Comparison of ENCODE assay signal across 6 cellular contexts in the genomic region with DNA sequence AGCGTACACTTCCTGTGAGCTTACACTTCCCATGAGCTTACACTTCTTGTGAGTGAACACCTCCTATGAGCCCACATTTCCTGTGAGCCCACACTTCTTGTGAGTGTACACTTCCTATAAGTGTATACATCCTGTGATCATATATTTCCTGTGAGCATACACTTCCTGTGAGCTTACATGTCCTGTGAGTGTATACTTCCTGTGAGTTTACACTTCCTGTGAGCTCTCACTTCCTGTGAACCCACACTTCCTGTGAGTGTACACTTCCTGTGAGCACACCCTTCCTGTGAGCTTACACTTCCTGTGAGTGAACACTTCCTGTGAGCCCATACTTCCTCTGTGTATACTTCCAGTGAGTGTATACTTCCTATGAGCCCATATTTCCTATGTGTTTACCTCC.
DNase-seq lines count a peak whose midpoint lies in the region; ATAC-seq and TF ChIP-seq lines count a peak whose summit lies in the region.
"Not testable (repeated sequence)": the region's sequence is repeated elsewhere in the genome, so short reads cannot be mapped to it uniquely, and the experiment has no call there.

No MANE protein-coding gene starts in this region.

- H3K27me3 ChIP-seq in DND-41 (ENCODE audit: insufficient read depth, low read length, poor library complexity), result not testable (repeated sequence)

- POLR2A ChIA-PET in OCI-LY7 (lab: Charles Lee); activated CD4-positive, alpha-beta T cell treated with anti-CD3 and anti-CD28 coated beads for 36 hours (lab: Charles Lee): not testable (repeated sequence)

- not testable (repeated sequence) for H3K9me2 ChIP-seq in OCI-LY7 (ENCODE audit: insufficient read depth, low read length)

- not testable (repeated sequence) for H3K9ac ChIP-seq in DND-41 (ENCODE audit: low read depth, low read length)

- not testable (repeated sequence) for BruUV-seq in OCI-LY7 (replicated peaks; lab: Mats Ljungman, UMichigan)

- H2AFZ ChIP-seq in DND-41 (ENCODE audit: low read depth, low read length), result not testable (repeated sequence)
- peak overlapping the region; percentile 58; the same call in 1 of the 2 replicates for H2AFZ ChIP-seq in OCI-LY7 (ENCODE audit: low read length)

- H3K9me3 ChIP-seq in DND-41 (ENCODE audit: insufficient read depth, low read length, severe bottlenecking); OCI-LY7 (ENCODE audit: low read length): not testable (repeated sequence)

- H3K27ac ChIP-seq in DND-41 (ENCODE audit: low read length); OCI-LY7 (ENCODE audit: low read depth, low read length, poor library complexity, severe bottlenecking): not testable (repeated sequence)

- intact Hi-C loops in OCI-LY7 (cut with micrococcal nuclease; ENCODE audit: unreplicated experiment); activated CD4-positive, alpha-beta T cell treated with anti-CD3 and anti-CD28 coated beads for 36 hours (cut with DNase I, micrococcal nuclease): not testable (repeated sequence)

- not testable (repeated sequence) for H4K20me1 ChIP-seq in DND-41 (ENCODE audit: insufficient read depth, low read length); OCI-LY7 (ENCODE audit: insufficient read depth, low read length)

- not testable (repeated sequence) for H3K4me2 ChIP-seq in DND-41 (ENCODE audit: insufficient read depth, low read length); OCI-LY7 (ENCODE audit: low read length)

- not testable (repeated sequence) for H3K36me3 Mint-ChIP-seq in activated CD4-positive, alpha-beta T cell treated with anti-CD3 and anti-CD28 coated beads for 36 hours (ENCODE audit: low read depth); activated CD8-positive, alpha-beta memory T cell treated with anti-CD3 and anti-CD28 coated beads, Interleukin-2, amount 10 ng/mL, durations not matched to agents 7 days and 5 days; stimulated activated naive B cell treated with anti-CD40 and anti-IgM and Interleukin-4, amounts not matched to agents 10 μg/mL and 1 μg/mL and 100 μg/mL, for 72 hours
- H3K36me3 Mint-ChIP-seq in activated naive CD4-positive, alpha-beta T cell treated with anti-CD3 and anti-CD28 coated beads, Interleukin-2, amount 50 U/mL, for 72 hours, result peaks cover 0 to 18% of the 10 kb centered on the region in 2 donors

- not testable (repeated sequence) for H3K27ac Mint-ChIP-seq in activated CD4-positive, alpha-beta T cell treated with anti-CD3 and anti-CD28 coated beads for 36 hours; activated naive CD4-positive, alpha-beta T cell treated with anti-CD3 and anti-CD28 coated beads, Interleukin-2, amount 50 U/mL, for 72 hours
- peak overlapping the region; percentile 54 for H3K27ac Mint-ChIP-seq in activated CD8-positive, alpha-beta memory T cell treated with anti-CD3 and anti-CD28 coated beads, Interleukin-2, amount 10 ng/mL, durations not matched to agents 7 days and 5 days
- peak overlapping the region; percentile 70 for H3K27ac Mint-ChIP-seq in stimulated activated naive B cell treated with anti-CD40 and anti-IgM and Interleukin-4, amounts not matched to agents 10 μg/mL and 1 μg/mL and 100 μg/mL, for 72 hours

- not testable (repeated sequence) for H3K36me3 ChIP-seq in DND-41 (ENCODE audit: insufficient read depth, low read length); OCI-LY7 (ENCODE audit: insufficient read depth, low read length)

- ATAC-seq in DND-41 (ENCODE audit: insufficient read depth, low read depth), result peak; percentile 74
- peak; percentile 60 for ATAC-seq in activated CD4-positive, alpha-beta T cell treated with anti-CD3 and anti-CD28 coated beads for 36 hours
- ATAC-seq in activated CD8-positive, alpha-beta memory T cell treated with anti-CD3 and anti-CD28 coated beads, Interleukin-2, amount 10 ng/mL, durations not matched to agents 7 days and 5 days; stimulated activated naive B cell treated with anti-CD40 and anti-IgM and Interleukin-4, amounts not matched to agents 10 μg/mL and 1 μg/mL and 100 μg/mL, for 72 hours (replicated peaks): not testable (repeated sequence)
- peak; percentile 38 to 68 for ATAC-seq in activated naive CD4-positive, alpha-beta T cell treated with anti-CD3 and anti-CD28 coated beads, Interleukin-2, amount 50 U/mL, for 72 hours

- not testable (repeated sequence) for H3K27me3 Mint-ChIP-seq in activated CD4-positive, alpha-beta T cell treated with anti-CD3 and anti-CD28 coated beads for 36 hours; activated CD8-positive, alpha-beta memory T cell treated with anti-CD3 and anti-CD28 coated beads, Interleukin-2, amount 10 ng/mL, durations not matched to agents 7 days and 5 days; stimulated activated naive B cell treated with anti-CD40 and anti-IgM and Interleukin-4, amounts not matched to agents 10 μg/mL and 1 μg/mL and 100 μg/mL, for 72 hours

- H3K4me3 ChIP-seq in DND-41 (ENCODE audit: low read depth in 1 of 2, low read length in 2 of 2); OCI-LY7 (ENCODE audit: low read depth, low read length, poor library complexity, severe bottlenecking): not testable (repeated sequence)

- not testable (repeated sequence) for H3K4me1 ChIP-seq in DND-41 (ENCODE audit: insufficient read depth, low read length); OCI-LY7 (ENCODE audit: insufficient read depth, low read length, poor library complexity, severe bottlenecking)

- H3K4me1 Mint-ChIP-seq in activated CD4-positive, alpha-beta T cell treated with anti-CD3 and anti-CD28 coated beads for 36 hours; activated CD8-positive, alpha-beta memory T cell treated with anti-CD3 and anti-CD28 coated beads, Interleukin-2, amount 10 ng/mL, durations not matched to agents 7 days and 5 days; stimulated activated naive B cell treated with anti-CD40 and anti-IgM and Interleukin-4, amounts not matched to agents 10 μg/mL and 1 μg/mL and 100 μg/mL, for 72 hours: not testable (repeated sequence)

- CTCF ChIA-PET in OCI-LY7 (lab: Charles Lee; ENCODE audit: unreplicated experiment); activated CD4-positive, alpha-beta T cell treated with anti-CD3 and anti-CD28 coated beads for 36 hours (lab: Charles Lee); activated CD8-positive, alpha-beta memory T cell treated with anti-CD3 and anti-CD28 coated beads, Interleukin-2, amount 10 ng/mL, durations not matched to agents 7 days and 5 days (lab: Charles Lee): not testable (repeated sequence)

- TF ChIP-seq CTCF in DND-41 (IDR thresholded peaks at IDR 0.05; ENCODE audit: borderline replicate concordance, extremely low read depth, low read length, poor library complexity, severe bottlenecking); OCI-LY7 (conservative IDR thresholded peaks at IDR 0.05; ENCODE audit: low read length): not testable (repeated sequence)

- not testable (repeated sequence) for H3K4me3 Mint-ChIP-seq in activated CD4-positive, alpha-beta T cell treated with anti-CD3 and anti-CD28 coated beads for 36 hours; activated CD8-positive, alpha-beta memory T cell treated with anti-CD3 and anti-CD28 coated beads, Interleukin-2, amount 10 ng/mL, durations not matched to agents 7 days and 5 days; stimulated activated naive B cell treated with anti-CD40 and anti-IgM and Interleukin-4, amounts not matched to agents 10 μg/mL and 1 μg/mL and 100 μg/mL, for 72 hours

- peak; percentile 28 for DNase-seq in DND-41
- DNase-seq in OCI-LY7 (ENCODE audit: low spot score), result peak; percentile 9
- not testable (repeated sequence) for DNase-seq in activated CD4-positive, alpha-beta T cell treated with anti-CD3 and anti-CD28 coated beads for 36 hours; activated CD8-positive, alpha-beta memory T cell treated with anti-CD3 and anti-CD28 coated beads, Interleukin-2, amount 10 ng/mL, durations not matched to agents 7 days and 5 days; activated naive CD4-positive, alpha-beta T cell treated with anti-CD3 and anti-CD28 coated beads, Interleukin-2, amount 50 U/mL, for 72 hours (ENCODE audit: low spot score in 2 of 2); stimulated activated naive B cell treated with anti-CD40 and anti-IgM and Interleukin-4, amounts not matched to agents 10 μg/mL and 1 μg/mL and 100 μg/mL, for 72 hours

- not testable (repeated sequence) for H3K79me2 ChIP-seq in DND-41 (ENCODE audit: insufficient read depth, low read length); OCI-LY7 (ENCODE audit: insufficient read depth, low read depth, low read length)

- peaks cover 12% of the 10 kb centered on the region for H3K9me3 Mint-ChIP-seq in activated CD4-positive, alpha-beta T cell treated with anti-CD3 and anti-CD28 coated beads for 36 hours (ENCODE audit: low read depth)
- H3K9me3 Mint-ChIP-seq in activated CD8-positive, alpha-beta memory T cell treated with anti-CD3 and anti-CD28 coated beads, Interleukin-2, amount 10 ng/mL, durations not matched to agents 7 days and 5 days (ENCODE audit: low read depth); stimulated activated naive B cell treated with anti-CD40 and anti-IgM and Interleukin-4, amounts not matched to agents 10 μg/mL and 1 μg/mL and 100 μg/mL, for 72 hours: not testable (repeated sequence)
- peaks cover 11 to 22% of the 10 kb centered on the region in 2 donors for H3K9me3 Mint-ChIP-seq in activated naive CD4-positive, alpha-beta T cell treated with anti-CD3 and anti-CD28 coated beads, Interleukin-2, amount 50 U/mL, for 72 hours
